In the genomic region with DNA sequence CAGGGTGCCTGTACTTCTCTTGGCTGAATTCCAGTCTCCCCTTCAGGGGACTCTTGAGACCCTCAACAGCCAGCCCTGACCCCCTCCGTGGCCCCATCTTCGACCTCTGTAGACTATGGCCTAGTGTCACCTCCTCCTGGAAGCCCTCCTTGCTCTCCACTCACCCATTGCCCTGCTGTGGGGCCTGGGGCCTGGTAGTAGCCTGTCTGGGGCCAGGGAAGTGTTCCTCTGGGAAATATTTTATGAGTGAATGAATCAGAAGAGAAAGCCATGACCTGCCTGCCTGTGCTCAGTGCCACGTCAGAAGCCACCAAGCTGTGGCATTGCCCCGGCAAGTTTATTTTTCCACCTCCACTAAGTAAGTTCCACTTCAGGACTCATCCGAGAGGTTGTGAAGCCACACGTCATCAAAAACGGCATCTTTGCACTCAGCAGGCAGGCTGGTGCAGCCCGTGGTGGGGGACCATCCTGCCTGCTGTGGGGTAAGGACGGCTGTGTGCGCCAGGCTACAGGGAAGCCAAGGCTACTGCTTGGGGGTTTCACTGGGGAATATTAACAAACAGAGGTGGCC, we compare ENCODE assay signal across 1 cellular context.
TF ChIP-seq lines count a peak whose summit lies in the region.

No MANE protein-coding gene starts in this region.

TF ChIP-seq in K562, 482 proteins besides CTCF, POLR2A, EP300 and RAD21:
- TF ChIP-seq, protein P1, sequence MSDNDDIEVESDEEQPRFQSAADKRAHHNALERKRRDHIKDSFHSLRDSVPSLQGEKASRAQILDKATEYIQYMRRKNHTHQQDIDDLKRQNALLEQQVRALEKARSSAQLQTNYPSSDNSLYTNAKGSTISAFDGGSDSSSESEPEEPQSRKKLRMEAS (CRISPR knock-in tag; IDR thresholded peaks at IDR 0.05) = no peak
- TF ChIP-seq KDM1A (IDR thresholded peaks at IDR 0.05) (0 out of 4 replicates have a peak, but pooled peaks of 1 of the 2 experiments have one; percentile 9), BCOR (IDR thresholded peaks at IDR 0.05) (peak; percentile 44; the same call in 1 of the 2 replicates), ZFP36 (IDR thresholded peaks at IDR 0.05; ENCODE audit: low read depth, low read length, partially characterized antibody) (peak; percentile 93), TCF7 (IDR thresholded peaks at IDR 0.05; ENCODE audit: borderline replicate concordance) (no peak), ZNF75A (CRISPR knock-in tag; IDR thresholded peaks at IDR 0.05) (no peak)
- TF ChIP-seq, protein P2, sequence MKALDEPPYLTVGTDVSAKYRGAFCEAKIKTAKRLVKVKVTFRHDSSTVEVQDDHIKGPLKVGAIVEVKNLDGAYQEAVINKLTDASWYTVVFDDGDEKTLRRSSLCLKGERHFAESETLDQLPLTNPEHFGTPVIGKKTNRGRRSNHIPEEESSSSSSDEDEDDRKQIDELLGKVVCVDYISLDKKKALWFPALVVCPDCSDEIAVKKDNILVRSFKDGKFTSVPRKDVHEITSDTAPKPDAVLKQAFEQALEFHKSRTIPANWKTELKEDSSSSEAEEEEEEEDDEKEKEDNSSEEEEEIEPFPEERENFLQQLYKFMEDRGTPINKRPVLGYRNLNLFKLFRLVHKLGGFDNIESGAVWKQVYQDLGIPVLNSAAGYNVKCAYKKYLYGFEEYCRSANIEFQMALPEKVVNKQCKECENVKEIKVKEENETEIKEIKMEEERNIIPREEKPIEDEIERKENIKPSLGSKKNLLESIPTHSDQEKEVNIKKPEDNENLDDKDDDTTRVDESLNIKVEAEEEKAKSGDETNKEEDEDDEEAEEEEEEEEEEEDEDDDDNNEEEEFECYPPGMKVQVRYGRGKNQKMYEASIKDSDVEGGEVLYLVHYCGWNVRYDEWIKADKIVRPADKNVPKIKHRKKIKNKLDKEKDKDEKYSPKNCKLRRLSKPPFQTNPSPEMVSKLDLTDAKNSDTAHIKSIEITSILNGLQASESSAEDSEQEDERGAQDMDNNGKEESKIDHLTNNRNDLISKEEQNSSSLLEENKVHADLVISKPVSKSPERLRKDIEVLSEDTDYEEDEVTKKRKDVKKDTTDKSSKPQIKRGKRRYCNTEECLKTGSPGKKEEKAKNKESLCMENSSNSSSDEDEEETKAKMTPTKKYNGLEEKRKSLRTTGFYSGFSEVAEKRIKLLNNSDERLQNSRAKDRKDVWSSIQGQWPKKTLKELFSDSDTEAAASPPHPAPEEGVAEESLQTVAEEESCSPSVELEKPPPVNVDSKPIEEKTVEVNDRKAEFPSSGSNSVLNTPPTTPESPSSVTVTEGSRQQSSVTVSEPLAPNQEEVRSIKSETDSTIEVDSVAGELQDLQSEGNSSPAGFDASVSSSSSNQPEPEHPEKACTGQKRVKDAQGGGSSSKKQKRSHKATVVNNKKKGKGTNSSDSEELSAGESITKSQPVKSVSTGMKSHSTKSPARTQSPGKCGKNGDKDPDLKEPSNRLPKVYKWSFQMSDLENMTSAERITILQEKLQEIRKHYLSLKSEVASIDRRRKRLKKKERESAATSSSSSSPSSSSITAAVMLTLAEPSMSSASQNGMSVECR (CRISPR knock-in tag; IDR thresholded peaks at IDR 0.05) = no peak
